ENCODE assay signal across 29 cellular contexts in genomic region chrX:45681891-45682290, GRCh38.
"Had no signal": no experiment of that assay in that cellular context is flagged by ENCODE, and none has a peak within 500 bp of the region (broad histone marks: within the 10 kb centered on the region; RNA-seq: fewer than 3 reads in every experiment).

No MANE protein-coding gene starts in this region.

- H3K4me1 Mint-ChIP-seq: stimulated activated naive CD8-positive, alpha-beta T cell treated with anti-CD3 and anti-CD28 coated beads, Interleukin-15, amount 100 ng/mL, for 72 hours had no signal

- FAIRE-seq: urothelium cell line had no signal

- H3K9me3 ChIP-seq: stomach, suprapubic skin, testis, thoracic aorta, thyroid gland, tibial artery, tibial nerve, transverse colon, upper lobe of left lung, upper lobe of right lung, uterus, vagina had no signal

- H3K27ac ChIP-seq: stomach, suprapubic skin, testis, thoracic aorta, thyroid gland, tibial artery, tibial nerve, transverse colon, upper lobe of left lung, upper lobe of right lung, uterus, vagina had no signal

- H3K27me3 Mint-ChIP-seq: stimulated activated memory B cell treated with anti-CD40 and anti-IgM and Interleukin-4, amounts not matched to agents 10 μg/mL and 1 μg/mL and 100 μg/mL, for 72 hours; stimulated activated naive CD8-positive, alpha-beta T cell treated with anti-CD3 and anti-CD28 coated beads, Interleukin-15, amount 100 ng/mL, for 72 hours had no signal

- DNase-seq: stimulated activated CD4-positive, alpha-beta T cell treated with anti-CD3 and anti-CD28 coated beads, Interleukin-2, amount 100 ng/mL, for 48 hours; stimulated activated CD4-positive, alpha-beta T cell treated with anti-CD3 and anti-CD28 coated beads, Interleukin-4, amount 100 ng/mL, for 1 hour; stimulated activated CD4-positive, alpha-beta T cell treated with anti-CD3 and anti-CD28 coated beads, Interleukin-4, amount 100 ng/mL, for 24 hours; stimulated activated CD4-positive, alpha-beta T cell treated with anti-CD3 and anti-CD28 coated beads, Interleukin-4, amount 100 ng/mL, for 4 hours; stimulated activated CD8-positive, alpha-beta memory T cell treated with anti-CD3 and anti-CD28 coated beads, Interleukin-4, amount 100 ng/mL, for 48 hours; stimulated activated naive B cell treated with anti-CD40 and anti-IgM and Interleukin-4, amounts not matched to agents 10 μg/mL and 1 μg/mL and 100 μg/mL, for 72 hours; stimulated activated naive CD4-positive, alpha-beta T cell; stimulated activated naive CD4-positive, alpha-beta T cell treated with Interleukin-2 at 50 U/mL for 16 hours; stimulated activated naive CD8-positive, alpha-beta T cell treated with anti-CD3 and anti-CD28 coated beads, Interleukin-15, amount 100 ng/mL, for 72 hours; stimulated activated naive CD8-positive, alpha-beta T cell treated with anti-CD3 and anti-CD28 coated beads, Interleukin-15, Interleukin-2, amounts not matched to agents 100 U/mL and 50 U/mL, for 24 hours; stomach; substantia nigra; testis; thyroid gland; tibial artery; transverse colon; trophoblast cell; upper lobe of left lung; upper lobe of right lung; uterus had no signal

- H3K4me3 Mint-ChIP-seq: stimulated activated effector memory CD8-positive, alpha-beta T cell treated with anti-CD3 and anti-CD28 coated beads, Interleukin-12 subunit alpha, Interleukin-12 subunit beta, amount 100 ng/mL, for 72 hours; stimulated activated memory B cell treated with anti-CD40 and anti-IgM and Interleukin-4, amounts not matched to agents 10 μg/mL and 1 μg/mL and 100 μg/mL, for 72 hours; stimulated activated naive B cell treated with anti-CD40 and anti-IgM and Interleukin-4, amounts not matched to agents 10 μg/mL and 1 μg/mL and 100 μg/mL, for 72 hours; stimulated activated naive CD8-positive, alpha-beta T cell treated with anti-CD3 and anti-CD28 coated beads, Interleukin-15, amount 100 ng/mL, for 72 hours; stimulated activated naive CD8-positive, alpha-beta T cell treated with anti-CD3 and anti-CD28 coated beads, Interleukin-15, Interleukin-2, amounts not matched to agents 100 ng/mL and 50 ng/mL, for 24 hours; type B pancreatic cell had no signal

- ATAC-seq: stimulated activated effector memory CD8-positive, alpha-beta T cell treated with anti-CD3 and anti-CD28 coated beads, Interleukin-12 subunit alpha, Interleukin-12 subunit beta, amount 100 ng/mL, for 72 hours; stimulated activated memory B cell treated with anti-CD40 and anti-IgM and Interleukin-4, amounts not matched to agents 10 μg/mL and 1 μg/mL and 100 μg/mL, for 72 hours; stimulated activated naive B cell treated with anti-CD40 and anti-IgM and Interleukin-4, amounts not matched to agents 10 μg/mL and 1 μg/mL and 100 μg/mL, for 72 hours; stimulated activated naive CD8-positive, alpha-beta T cell treated with anti-CD3 and anti-CD28 coated beads, Interleukin-15, amount 100 ng/mL, for 72 hours; stimulated activated naive CD8-positive, alpha-beta T cell treated with anti-CD3 and anti-CD28 coated beads, Interleukin-15, Interleukin-2, amounts not matched to agents 100 U/mL and 50 U/mL, for 24 hours; upper lobe of right lung had no signal

- H3K27ac Mint-ChIP-seq: stimulated activated effector memory CD8-positive, alpha-beta T cell treated with anti-CD3 and anti-CD28 coated beads, Interleukin-12 subunit alpha, Interleukin-12 subunit beta, amount 100 ng/mL, for 72 hours; stimulated activated memory B cell treated with anti-CD40 and anti-IgM and Interleukin-4, amounts not matched to agents 10 μg/mL and 1 μg/mL and 100 μg/mL, for 72 hours; stimulated activated naive B cell treated with anti-CD40 and anti-IgM and Interleukin-4, amounts not matched to agents 10 μg/mL and 1 μg/mL and 100 μg/mL, for 72 hours; stimulated activated naive CD8-positive, alpha-beta T cell treated with anti-CD3 and anti-CD28 coated beads, Interleukin-15, amount 100 ng/mL, for 72 hours; stimulated activated naive CD8-positive, alpha-beta T cell treated with anti-CD3 and anti-CD28 coated beads, Interleukin-15, Interleukin-2, amounts not matched to agents 100 ng/mL and 50 ng/mL, for 24 hours; type B pancreatic cell had no signal

- H3K36me3 Mint-ChIP-seq: stimulated activated effector memory CD8-positive, alpha-beta T cell treated with anti-CD3 and anti-CD28 coated beads, Interleukin-12 subunit alpha, Interleukin-12 subunit beta, amount 100 ng/mL, for 72 hours; stimulated activated memory B cell treated with anti-CD40 and anti-IgM and Interleukin-4, amounts not matched to agents 10 μg/mL and 1 μg/mL and 100 μg/mL, for 72 hours; stimulated activated naive B cell treated with anti-CD40 and anti-IgM and Interleukin-4, amounts not matched to agents 10 μg/mL and 1 μg/mL and 100 μg/mL, for 72 hours; type B pancreatic cell had no signal

- H3K4me1 ChIP-seq: stomach, suprapubic skin, testis, thyroid gland, tibial artery, tibial nerve, transverse colon, upper lobe of left lung, upper lobe of right lung, uterus, vagina had no signal

- H3K36me3 ChIP-seq: stomach, suprapubic skin, thoracic aorta, thyroid gland, tibial artery, tibial nerve, transverse colon, upper lobe of left lung, upper lobe of right lung, uterus, vagina had no signal

- H3K9me3 Mint-ChIP-seq: stimulated activated effector memory CD8-positive, alpha-beta T cell treated with anti-CD3 and anti-CD28 coated beads, Interleukin-12 subunit alpha, Interleukin-12 subunit beta, amount 100 ng/mL, for 72 hours; stimulated activated memory B cell treated with anti-CD40 and anti-IgM and Interleukin-4, amounts not matched to agents 10 μg/mL and 1 μg/mL and 100 μg/mL, for 72 hours; stimulated activated naive B cell treated with anti-CD40 and anti-IgM and Interleukin-4, amounts not matched to agents 10 μg/mL and 1 μg/mL and 100 μg/mL, for 72 hours; stimulated activated naive CD8-positive, alpha-beta T cell treated with anti-CD3 and anti-CD28 coated beads, Interleukin-15, amount 100 ng/mL, for 72 hours; stimulated activated naive CD8-positive, alpha-beta T cell treated with anti-CD3 and anti-CD28 coated beads, Interleukin-15, Interleukin-2, amounts not matched to agents 100 ng/mL and 50 ng/mL, for 24 hours; type B pancreatic cell had no signal

- H3K27me3 ChIP-seq: stomach, suprapubic skin, testis, thyroid gland, tibial artery, tibial nerve, transverse colon, upper lobe of left lung, upper lobe of right lung, uterus, vagina had no signal

- H3K4me3 ChIP-seq: stomach, suprapubic skin, testis, thoracic aorta, thyroid gland, tibial artery, tibial nerve, transverse colon, upper lobe of left lung, upper lobe of right lung, uterus, vagina had no signal
